In genomic region chr3:178386880-178387279, GRCh38 we compare ENCODE assay signal across 15 cellular contexts.
DNase-seq lines count a peak whose midpoint lies in the region; ATAC-seq lines count a peak whose summit lies in the region.
"Had no signal": no experiment of that assay in that cellular context is flagged by ENCODE, and none has a peak within 500 bp of the region (broad histone marks: within the 10 kb centered on the region; RNA-seq: fewer than 3 reads in every experiment).

No MANE protein-coding gene starts in this region.

- no peak overlapping the region for H4K91ac ChIP-seq in mesenchymal stem cell (ENCODE audit: low read length)

- H3K27ac ChIP-seq in mesenchymal stem cell (ENCODE audit: low read length, poor library complexity, severe bottlenecking) = no peak overlapping the region
- H3K27ac ChIP-seq: SJCRH30 had no signal

- no CpG with 5 or more reads among the region's 1 CpG for WGBS in mesenchymal stem cell

- H3K36me3 ChIP-seq in mesenchymal stem cell (ENCODE audit: control insufficient read depth in 1 of 2, insufficient read depth in 2 of 2, low read depth in 1 of 2, low read length in 2 of 2) = no peaks in the 10 kb centered on the region
- H3K36me3 ChIP-seq in H7 (replicated peaks; ENCODE audit: control insufficient read depth, insufficient read depth, low read length) = no peaks in the 10 kb centered on the region
- H3K36me3 ChIP-seq: SJCRH30 had no signal

- H3K79me1 ChIP-seq in mesenchymal stem cell (replicated peaks; ENCODE audit: low read length, poor library complexity, severe bottlenecking) = no peaks in the 10 kb centered on the region

- DNase-seq in NCI-H82 (lab: John Stamatoyannopoulos, UW) (peak; percentile 27), NCI-H82 treated with DMSO at 0.1 percent for 48 hours (lab: John Stamatoyannopoulos, UW; ENCODE audit: unreplicated experiment) (no peak), OCI-M1 (lab: John Stamatoyannopoulos, UW) (peak; percentile 2), mesenchymal stem cell (no peak), amniotic stem cell (lab: John Stamatoyannopoulos, UW) (no peak), OCI-M2 (lab: John Stamatoyannopoulos, UW; ENCODE audit: unreplicated experiment) (no peak), H7 (no peak)
- DNase-seq: 8988T, DMS 273 treated with DMSO at 0.1 percent for 48 hours, DND-41, HFFc6, NCI-H1105, NCI-H2081, SJCRH30 had no signal

- H2BK15ac ChIP-seq in mesenchymal stem cell (ENCODE audit: low read depth, poor library complexity, severe bottlenecking) = no peak overlapping the region

- H3K23ac ChIP-seq in mesenchymal stem cell (ENCODE audit: low read length in 2 of 2) = no peak overlapping the region

- no peak overlapping the region for H3K9ac ChIP-seq in mesenchymal stem cell (ENCODE audit: low read length)

- H3K14ac ChIP-seq in mesenchymal stem cell (ENCODE audit: low read length in 2 of 2) = no peak overlapping the region

- peak overlapping the region in 1 of 2 experiments; percentile 11 for H2BK12ac ChIP-seq in mesenchymal stem cell (ENCODE audit: low read length in 2 of 2)

- no peak for ATAC-seq in GM21529 (IDR thresholded peaks at IDR 0.05; ENCODE audit: unreplicated experiment)

- no peak overlapping the region for H3K4me2 ChIP-seq in mesenchymal stem cell (ENCODE audit: low read length, poor library complexity, severe bottlenecking)

- H2BK5ac ChIP-seq in mesenchymal stem cell (ENCODE audit: low read depth, low read length, poor library complexity, severe bottlenecking) = no peak overlapping the region

- no peak overlapping the region for H3K4me3 ChIP-seq in mesenchymal stem cell (ENCODE audit: insufficient read depth in 1 of 2, low read depth in 1 of 2, low read length in 2 of 2)
- no peak overlapping the region for H3K4me3 ChIP-seq in H7 (ENCODE audit: insufficient read depth, low read depth, low read length)
- H3K4me3 ChIP-seq: SJCRH30 had no signal

- H3K4ac ChIP-seq in mesenchymal stem cell (ENCODE audit: low read depth in 1 of 2, low read length in 2 of 2) = no peak overlapping the region

- H3K4me1 ChIP-seq in mesenchymal stem cell (ENCODE audit: control insufficient read depth, insufficient read depth, low read depth, low read length) = no peaks in the 10 kb centered on the region

- H3K27me3 ChIP-seq in mesenchymal stem cell (ENCODE audit: control insufficient read depth in 1 of 2, insufficient read depth in 1 of 2, low read length in 2 of 2) (no peaks in the 10 kb centered on the region), H7 (ENCODE audit: control insufficient read depth, insufficient read depth, low read length) (no peaks in the 10 kb centered on the region)
- H3K27me3 ChIP-seq: SJCRH30 had no signal

- H2AK5ac ChIP-seq in mesenchymal stem cell (ENCODE audit: low read length, severe bottlenecking) = peak overlapping the region; percentile 74

- H3K9me3 ChIP-seq in mesenchymal stem cell (ENCODE audit: control insufficient read depth, low read length) = no peaks in the 10 kb centered on the region
- H3K9me3 ChIP-seq: SJCRH30 had no signal

- H4K8ac ChIP-seq in mesenchymal stem cell (ENCODE audit: low read length) = no peak overlapping the region

- no peak overlapping the region for H2BK120ac ChIP-seq in mesenchymal stem cell (ENCODE audit: low read depth, low read length)

- no peak overlapping the region for H2AFZ ChIP-seq in mesenchymal stem cell (ENCODE audit: low read depth, low read length)

- H3K18ac ChIP-seq in mesenchymal stem cell (ENCODE audit: low read depth in 1 of 2, low read length in 2 of 2) = no peak overlapping the region

Comparison
In these comparisons a context has a peak if more than half of its experiments do, and no peak if none do; other contexts are left out.
1. DNase-seq: peak in NCI-H82 (single experiment) and OCI-M1 (single experiment); none in NCI-H82 treated with DMSO at 0.1 percent for 48 hours (single experiment), mesenchymal stem cell (single experiment), amniotic stem cell (single experiment), OCI-M2 (single experiment) and H7 (single experiment).